Comparison of ENCODE assay signal across 21 cellular contexts in the genomic region with DNA sequence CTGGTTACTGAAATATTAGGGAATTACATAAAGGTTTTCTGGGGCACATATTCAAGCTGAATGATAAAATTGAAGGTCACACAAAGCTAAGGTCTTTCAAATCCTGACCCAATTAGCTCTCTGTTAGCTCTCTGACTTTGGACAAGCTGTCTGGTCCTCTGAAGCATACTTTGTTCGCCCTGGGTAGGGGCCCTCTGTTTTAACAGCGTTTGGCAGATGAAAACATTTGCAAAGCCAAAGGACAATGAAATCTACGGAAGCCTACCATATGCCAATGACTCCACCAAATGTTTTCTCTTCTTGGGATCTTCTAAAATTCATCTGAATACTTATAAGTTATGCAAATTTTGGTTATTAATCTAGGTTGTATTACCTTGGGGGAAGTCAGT. TPM values are rescaled to one million over a fixed set of nuclear protein-coding genes. Genes with fewer than 3 reads are reported as not detected.
DNase-seq lines count a peak whose midpoint lies in the region; ATAC-seq, FAIRE-seq and TF ChIP-seq lines count a peak whose summit lies in the region.
"Had no signal": no experiment of that assay in that cellular context is flagged by ENCODE, and none has a peak within 500 bp of the region (broad histone marks: within the 10 kb centered on the region; RNA-seq: fewer than 3 reads in every experiment).

No MANE protein-coding gene starts in this region.

- no peaks in the 10 kb centered on the region for H4K20me1 ChIP-seq in fibroblast of lung (ENCODE audit: control insufficient read depth, extremely low read depth, insufficient read depth, low read length)

- peak overlapping the region in 1 of 4 experiments; percentile 7 for H3K4me3 ChIP-seq in fibroblast of lung (replicated peaks in 1 of 4; ENCODE audit: control extremely low read depth in 1 of 4, insufficient read depth in 1 of 4, low read depth in 3 of 4, low read length in 4 of 4)
- H3K4me3 ChIP-seq: vagina had no signal

- H3K27ac Mint-ChIP-seq in T-helper 17 cell = no peak overlapping the region
- H3K27ac Mint-ChIP-seq in stimulated activated effector memory CD8-positive, alpha-beta T cell treated with anti-CD3 and anti-CD28 coated beads, Interleukin-12 subunit alpha, Interleukin-12 subunit beta, amount 100 ng/mL, for 72 hours = no peak overlapping the region
- H3K27ac Mint-ChIP-seq in activated CD8-positive, alpha-beta T cell treated with anti-CD3 and anti-CD28 coated beads for 36 hours = no peak overlapping the region
- H3K27ac Mint-ChIP-seq: stimulated activated naive CD8-positive, alpha-beta T cell treated with anti-CD3 and anti-CD28 coated beads, Interleukin-15, amount 100 ng/mL, for 72 hours had no signal

- H3K4me2 ChIP-seq in fibroblast of lung (ENCODE audit: extremely low read depth, insufficient read depth, low read length) = peak overlapping the region; percentile 67

- H3K27me3 Mint-ChIP-seq in T-helper 17 cell = peaks cover 98% of the 10 kb centered on the region
- H3K27me3 Mint-ChIP-seq in activated CD8-positive, alpha-beta T cell treated with anti-CD3 and anti-CD28 coated beads for 36 hours = peaks cover 59% of the 10 kb centered on the region

- TF ChIP-seq CTCF in fibroblast of lung (conservative IDR thresholded peaks at IDR 0.05 in 1 of 2, IDR thresholded peaks at IDR 0.05 in 1 of 2; ENCODE audit: low read depth in 1 of 2, low read length in 2 of 2) = no peak
- no peak for TF ChIP-seq CTCF in activated CD8-positive, alpha-beta T cell treated with anti-CD3 and anti-CD28 coated beads for 36 hours (IDR thresholded peaks at IDR 0.05)

- H3K4me1 ChIP-seq in fibroblast of lung (ENCODE audit: control insufficient read depth, extremely low read depth, insufficient read depth, low read length) = peaks cover 8% of the 10 kb centered on the region
- H3K4me1 ChIP-seq: BE2C had no signal

- peak overlapping the region; percentile 46 for H2AFZ ChIP-seq in fibroblast of lung (ENCODE audit: low read length)

- DNase-seq in GM18507 (ENCODE audit: extremely low spot score, insufficient read length, low read depth) (no peak), T-helper 17 cell (no peak), fibroblast of lung (ENCODE audit: low read depth in 2 of 2) (no peak), NCI-H2171 treated with DMSO at 0.1 percent for 48 hours (lab: John Stamatoyannopoulos, UW) (no peak), OCI-M2 (lab: John Stamatoyannopoulos, UW; ENCODE audit: unreplicated experiment) (no peak), anterior cingulate cortex (lab: John Stamatoyannopoulos, UW) (no peak)
- DNase-seq in stimulated activated effector memory CD8-positive, alpha-beta T cell treated with anti-CD3 and anti-CD28 coated beads, Interleukin-12 subunit alpha, Interleukin-12 subunit beta, amount 100 ng/mL, for 72 hours (ENCODE audit: low spot score in 2 of 2) = no peak
- DNase-seq in activated CD8-positive, alpha-beta T cell treated with anti-CD3 and anti-CD28 coated beads for 36 hours = no peak
- DNase-seq: NCI-H1436 treated with DMSO at 0.1 percent for 48 hours, NCI-H2171 had no signal

- POLR2A ChIA-PET in activated CD8-positive, alpha-beta T cell treated with anti-CD3 and anti-CD28 coated beads for 36 hours (lab: Charles Lee) = no interaction called here

- H3K27ac ChIP-seq in fibroblast of lung (ENCODE audit: insufficient read depth, low read length) = peak overlapping the region; percentile 70
- H3K27ac ChIP-seq: ascending aorta, left ventricle myocardium inferior had no signal

- H3K79me2 ChIP-seq in fibroblast of lung (ENCODE audit: control insufficient read depth, insufficient read depth, low read length) = no peaks in the 10 kb centered on the region

- H3K9me3 ChIP-seq in T-helper 17 cell (ENCODE audit: control insufficient read depth, low read length, poor library complexity, severe bottlenecking) (no peaks in the 10 kb centered on the region), fibroblast of lung (ENCODE audit: control insufficient read depth, insufficient read depth, low read depth, low read length) (no peaks in the 10 kb centered on the region)
- H3K9me3 ChIP-seq: ascending aorta, BE2C, left ventricle myocardium inferior, vagina had no signal

- H3K9me3 Mint-ChIP-seq in stimulated activated effector memory CD8-positive, alpha-beta T cell treated with anti-CD3 and anti-CD28 coated beads, Interleukin-12 subunit alpha, Interleukin-12 subunit beta, amount 100 ng/mL, for 72 hours = no peaks in the 10 kb centered on the region
- no peaks in the 10 kb centered on the region for H3K9me3 Mint-ChIP-seq in activated CD8-positive, alpha-beta T cell treated with anti-CD3 and anti-CD28 coated beads for 36 hours
- H3K9me3 Mint-ChIP-seq: stimulated activated naive CD8-positive, alpha-beta T cell treated with anti-CD3 and anti-CD28 coated beads, Interleukin-15, amount 100 ng/mL, for 72 hours had no signal

- ATAC-seq in T-helper 17 cell = no peak
- ATAC-seq in stimulated activated effector memory CD8-positive, alpha-beta T cell treated with anti-CD3 and anti-CD28 coated beads, Interleukin-12 subunit alpha, Interleukin-12 subunit beta, amount 100 ng/mL, for 72 hours = no peak
- no peak for ATAC-seq in activated CD8-positive, alpha-beta T cell treated with anti-CD3 and anti-CD28 coated beads for 36 hours

- H3K36me3 ChIP-seq in fibroblast of lung (ENCODE audit: control insufficient read depth, insufficient read depth, low read length) = no peaks in the 10 kb centered on the region
- H3K36me3 ChIP-seq: ascending aorta, BE2C, left ventricle myocardium inferior, vagina had no signal

- FAIRE-seq in GM18507 (lab: Jason Lieb, UNC) = peak; percentile 21
- FAIRE-seq: colon, TTC549 had no signal

- intact Hi-C loops in activated CD8-positive, alpha-beta T cell treated with anti-CD3 and anti-CD28 coated beads for 36 hours (cut with micrococcal nuclease) = no loop called here

- CTCF ChIA-PET in activated CD8-positive, alpha-beta T cell treated with anti-CD3 and anti-CD28 coated beads for 36 hours (lab: Charles Lee) = interaction anchor here (1.9 to 2.2 kb wide), 2 partner anchors 22 to 750 kb away, joined by 4 to 7 read pairs; no protein-coding TSS in a partner anchor

- H3K4me3 Mint-ChIP-seq in T-helper 17 cell = peak overlapping the region; percentile 41
- peak overlapping the region; percentile 34 for H3K4me3 Mint-ChIP-seq in stimulated activated effector memory CD8-positive, alpha-beta T cell treated with anti-CD3 and anti-CD28 coated beads, Interleukin-12 subunit alpha, Interleukin-12 subunit beta, amount 100 ng/mL, for 72 hours
- H3K4me3 Mint-ChIP-seq in activated CD8-positive, alpha-beta T cell treated with anti-CD3 and anti-CD28 coated beads for 36 hours = no peak overlapping the region

- peaks cover 7% of the 10 kb centered on the region for H3K36me3 Mint-ChIP-seq in T-helper 17 cell (ENCODE audit: low read depth)
- no peaks in the 10 kb centered on the region for H3K36me3 Mint-ChIP-seq in stimulated activated effector memory CD8-positive, alpha-beta T cell treated with anti-CD3 and anti-CD28 coated beads, Interleukin-12 subunit alpha, Interleukin-12 subunit beta, amount 100 ng/mL, for 72 hours
- H3K36me3 Mint-ChIP-seq in activated CD8-positive, alpha-beta T cell treated with anti-CD3 and anti-CD28 coated beads for 36 hours (ENCODE audit: low read depth) = no peaks in the 10 kb centered on the region

- peaks cover 8% of the 10 kb centered on the region for H3K27me3 ChIP-seq in fibroblast of lung (ENCODE audit: control insufficient read depth, insufficient read depth, low read length)
- H3K27me3 ChIP-seq: vagina had no signal

- no peak overlapping the region for H3K9ac ChIP-seq in fibroblast of lung (ENCODE audit: insufficient read depth, low read length)

- peaks cover 8% of the 10 kb centered on the region for H3K4me1 Mint-ChIP-seq in T-helper 17 cell
- peaks cover 27% of the 10 kb centered on the region for H3K4me1 Mint-ChIP-seq in stimulated activated effector memory CD8-positive, alpha-beta T cell treated with anti-CD3 and anti-CD28 coated beads, Interleukin-12 subunit alpha, Interleukin-12 subunit beta, amount 100 ng/mL, for 72 hours
- H3K4me1 Mint-ChIP-seq in activated CD8-positive, alpha-beta T cell treated with anti-CD3 and anti-CD28 coated beads for 36 hours (ENCODE audit: low read depth) = peaks cover 27% of the 10 kb centered on the region

RNA-seq across cellular contexts. Expression of a gene that starts 14.5 kb away (rescaled TPM):
- total RNA-seq in T-helper 17 cell (under 1 TPM in 1 of 2 donors, not detected in 1; 0.12 TPM), fibroblast of lung (0.26 and 0.33 TPM in 2 replicates)
- 0.44 and 1.1 TPM in 2 replicates for polyA plus RNA-seq in fibroblast of lung
- 1.1 and 1.4 TPM in 2 replicates for polyA plus RNA-seq in fibroblast of lung (2012)
- polyA minus RNA-seq in fibroblast of lung (ENCODE audit: low replicate concordance) = 0.52 and 0.59 TPM in 2 replicates
- under 1 TPM; 0.32 to 0.51 TPM for total RNA-seq in activated CD8-positive, alpha-beta T cell treated with anti-CD3 and anti-CD28 coated beads for 36 hours
- total RNA-seq: ascending aorta, osteocyte, sciatic nerve, vagina had no signal

RNA-seq across cellular contexts. Expression of a gene that starts 17.3 kb away (rescaled TPM):
- not detected for total RNA-seq in T-helper 17 cell
- total RNA-seq in fibroblast of lung = under 0.01 TPM in 1 of 2 replicates, not detected in the other
- polyA plus RNA-seq in fibroblast of lung = 0.09 and 0.27 TPM in 2 replicates
- polyA plus RNA-seq in fibroblast of lung (2012) = 0.16 TPM in 1 of 2 replicates, not detected in the other
- polyA minus RNA-seq in fibroblast of lung (ENCODE audit: low replicate concordance) = not detected in 2 replicates
- total RNA-seq in activated CD8-positive, alpha-beta T cell treated with anti-CD3 and anti-CD28 coated beads for 36 hours = 1 to 10 TPM in 1 of 2 experiments, under 1 TPM in 1; 0.83 to 1.1 TPM
- total RNA-seq: left ventricle myocardium inferior had no signal

RNA-seq across cellular contexts. Expression of a gene that starts 56.7 kb away (rescaled TPM):
- total RNA-seq in T-helper 17 cell = 1 to 10 TPM; 1.3 to 3.3 TPM
- total RNA-seq in fibroblast of lung = not detected in 2 replicates
- not detected in 2 replicates for polyA plus RNA-seq in fibroblast of lung
- not detected in 2 replicates for polyA plus RNA-seq in fibroblast of lung (2012)
- polyA minus RNA-seq in fibroblast of lung (ENCODE audit: low replicate concordance) = not detected in 2 replicates
- 1 to 10 TPM; 2.3 to 3.3 TPM for total RNA-seq in activated CD8-positive, alpha-beta T cell treated with anti-CD3 and anti-CD28 coated beads for 36 hours
- total RNA-seq: ascending aorta, HT1080, left ventricle myocardium inferior, myocyte, osteocyte, sciatic nerve had no signal
